ENCODE assay signal across 16 cellular contexts in the genomic region with DNA sequence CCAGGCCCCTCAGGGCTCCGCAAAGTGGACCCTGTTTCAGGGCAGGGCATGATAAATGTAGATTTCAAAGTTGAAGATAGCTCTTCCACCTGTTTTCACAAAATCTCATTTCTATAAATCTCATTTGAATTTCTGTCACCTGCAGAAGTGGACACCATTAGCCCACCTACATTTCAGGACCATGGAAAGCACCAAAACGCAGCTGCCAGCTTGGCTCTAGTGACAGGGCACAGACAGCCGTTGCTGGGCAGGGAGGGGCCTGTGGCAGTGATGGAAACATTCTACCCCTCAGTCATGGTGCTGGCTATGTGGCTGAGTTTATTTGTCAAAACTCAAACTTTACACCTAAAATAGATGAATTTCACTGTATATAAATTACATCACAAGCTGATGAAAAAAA. TPM values are rescaled to one million over a fixed set of nuclear protein-coding genes. Genes with fewer than 3 reads are reported as not detected.
DNase-seq lines count a peak whose midpoint lies in the region; ATAC-seq, FAIRE-seq and TF ChIP-seq lines count a peak whose summit lies in the region.
"Had no signal": no experiment of that assay in that cellular context is flagged by ENCODE, and none has a peak within 500 bp of the region (broad histone marks: within the 10 kb centered on the region; RNA-seq: fewer than 3 reads in every experiment).

No MANE protein-coding gene starts in this region.

- H2BK12ac ChIP-seq in H1 (ENCODE audit: low read depth, low read length) (no peak overlapping the region), neuronal stem cell (ENCODE audit: low read length) (no peak overlapping the region)

- no peak for TF ChIP-seq EP300 in H1 (IDR thresholded peaks at IDR 0.05; ENCODE audit: borderline replicate concordance in 1 of 2, low read depth in 2 of 2, low read length in 2 of 2)

- H2AK5ac ChIP-seq in H1 (ENCODE audit: low read depth, low read length): no peak overlapping the region
- no peak overlapping the region for H2AK5ac ChIP-seq in neuronal stem cell (ENCODE audit: low read depth, low read length)

- intact Hi-C loops in activated CD8-positive, alpha-beta T cell treated with anti-CD3 and anti-CD28 coated beads for 36 hours (cut with micrococcal nuclease): no loop called here

- no peak overlapping the region for H3K4me3 ChIP-seq in NB4 (ENCODE audit: low read depth, low read length)
- H3K4me3 ChIP-seq in H1 (ENCODE audit: extremely low read depth in 1 of 4, insufficient read depth in 2 of 4, low read depth in 3 of 4, low read length in 4 of 4): no peak overlapping the region
- no peak overlapping the region for H3K4me3 ChIP-seq in neuronal stem cell (ENCODE audit: low read length in 2 of 2)
- H3K4me3 ChIP-seq: heart right ventricle, upper lobe of right lung had no signal

- TF ChIP-seq POLR2A in NB4 (IDR thresholded peaks at IDR 0.05; ENCODE audit: extremely low read depth, insufficient read length) (no peak), H1 (IDR thresholded peaks at IDR 0.05; ENCODE audit: control extremely low read depth in 1 of 2, low read depth in 2 of 2, low read length in 2 of 2) (no peak)

- no peak for TF ChIP-seq CTCF in activated CD8-positive, alpha-beta T cell treated with anti-CD3 and anti-CD28 coated beads for 36 hours (IDR thresholded peaks at IDR 0.05)
- TF ChIP-seq CTCF in NB4 (IDR thresholded peaks at IDR 0.05; ENCODE audit: low read depth, low read length) (no peak), H1 (IDR thresholded peaks at IDR 0.05; ENCODE audit: control extremely low read depth in 1 of 3, insufficient read depth in 1 of 3, low read depth in 1 of 3, low read length in 3 of 3) (no peak)

- no peaks in the 10 kb centered on the region for H3K4me1 Mint-ChIP-seq in activated CD8-positive, alpha-beta T cell treated with anti-CD3 and anti-CD28 coated beads for 36 hours (ENCODE audit: low read depth)
- no peaks in the 10 kb centered on the region for H3K4me1 Mint-ChIP-seq in activated CD8-positive, alpha-beta T cell treated with anti-CD3 and anti-CD28 coated beads, Interleukin-2, amount 10 ng/mL, durations not matched to agents 7 days and 5 days (ENCODE audit: low read depth)

- no peak overlapping the region for H3K56ac ChIP-seq in H1 (replicated peaks; ENCODE audit: insufficient read length, low read depth, low read length)

- H3K4ac ChIP-seq in H1 (replicated peaks; ENCODE audit: insufficient read length, low read depth, low read length) (no peak overlapping the region), neuronal stem cell (ENCODE audit: low read length) (no peak overlapping the region)

- no peak overlapping the region for H3K27ac Mint-ChIP-seq in activated CD8-positive, alpha-beta T cell treated with anti-CD3 and anti-CD28 coated beads for 36 hours
- H3K27ac Mint-ChIP-seq in activated CD8-positive, alpha-beta T cell treated with anti-CD3 and anti-CD28 coated beads, Interleukin-2, amount 10 ng/mL, durations not matched to agents 7 days and 5 days: no peak overlapping the region

- H3K4me2 ChIP-seq in H1 (ENCODE audit: insufficient read depth in 1 of 2, low read depth in 2 of 2, low read length in 2 of 2) (no peak overlapping the region), neuronal stem cell (ENCODE audit: insufficient read depth, low read length, poor library complexity, severe bottlenecking) (no peak overlapping the region)

- ATAC-seq in activated CD8-positive, alpha-beta T cell treated with anti-CD3 and anti-CD28 coated beads for 36 hours: no peak
- no peak for ATAC-seq in activated CD8-positive, alpha-beta T cell treated with anti-CD3 and anti-CD28 coated beads, Interleukin-2, amount 10 ng/mL, durations not matched to agents 7 days and 5 days
- ATAC-seq: upper lobe of right lung had no signal

- H3K14ac ChIP-seq in H1 (ENCODE audit: insufficient read length): no peak overlapping the region
- no peak overlapping the region for H3K14ac ChIP-seq in neuronal stem cell (ENCODE audit: low read length)

- no peaks in the 10 kb centered on the region for H4K20me1 ChIP-seq in H1 (replicated peaks in 1 of 2; ENCODE audit: control insufficient read depth in 1 of 2, insufficient read depth in 2 of 2, low read length in 2 of 2)

- no peaks in the 10 kb centered on the region for H3K36me3 Mint-ChIP-seq in activated CD8-positive, alpha-beta T cell treated with anti-CD3 and anti-CD28 coated beads for 36 hours (ENCODE audit: low read depth)
- H3K36me3 Mint-ChIP-seq in activated CD8-positive, alpha-beta T cell treated with anti-CD3 and anti-CD28 coated beads, Interleukin-2, amount 10 ng/mL, durations not matched to agents 7 days and 5 days (ENCODE audit: low read depth): no peaks in the 10 kb centered on the region

- 0 out of 4 replicates have a peak, but pooled peaks of 1 of the 2 experiments have one; percentile 8 for TF ChIP-seq RAD21 in H1 (IDR thresholded peaks at IDR 0.05 in 1 of 2, conservative IDR thresholded peaks at IDR 0.05 in 1 of 2; ENCODE audit: low read depth in 2 of 2, low read length in 2 of 2)

- H2BK20ac ChIP-seq in H1 (ENCODE audit: low read length): no peak overlapping the region

- H3K23ac ChIP-seq in H1 (ENCODE audit: insufficient read length): no peak overlapping the region
- H3K23ac ChIP-seq in neuronal stem cell (ENCODE audit: low read depth, low read length, poor library complexity): no peak overlapping the region

- H3K27me3 Mint-ChIP-seq in activated CD8-positive, alpha-beta T cell treated with anti-CD3 and anti-CD28 coated beads for 36 hours: peaks cover 5% of the 10 kb centered on the region
- peaks cover 4% of the 10 kb centered on the region for H3K27me3 Mint-ChIP-seq in activated CD8-positive, alpha-beta T cell treated with anti-CD3 and anti-CD28 coated beads, Interleukin-2, amount 10 ng/mL, durations not matched to agents 7 days and 5 days (ENCODE audit: low read depth)

- POLR2A ChIA-PET in activated CD8-positive, alpha-beta T cell treated with anti-CD3 and anti-CD28 coated beads for 36 hours (lab: Charles Lee): no interaction called here
- POLR2A ChIA-PET in activated CD8-positive, alpha-beta T cell treated with anti-CD3 and anti-CD28 coated beads, Interleukin-2, amount 10 ng/mL, durations not matched to agents 7 days and 5 days (lab: Charles Lee): no interaction called here
- POLR2A ChIA-PET in H1 (lab: Charles Lee; ENCODE audit: partially characterized antibody): no interaction called here

- no peak overlapping the region for H2BK5ac ChIP-seq in H1 (ENCODE audit: low read depth, low read length)
- H2BK5ac ChIP-seq in neuronal stem cell (ENCODE audit: low read length): no peak overlapping the region

- no peaks in the 10 kb centered on the region for H3K4me1 ChIP-seq in H1 (replicated peaks in 1 of 4; ENCODE audit: control insufficient read depth in 3 of 4, insufficient read depth in 4 of 4, low read length in 3 of 4)
- no peaks in the 10 kb centered on the region for H3K4me1 ChIP-seq in neuronal stem cell (ENCODE audit: control insufficient read depth in 2 of 2, insufficient read depth in 1 of 2, low read depth in 1 of 2, low read length in 2 of 2)
- H3K4me1 ChIP-seq: heart right ventricle, upper lobe of right lung had no signal

- H3K27ac ChIP-seq in H1 (ENCODE audit: low read depth, low read length) (no peak overlapping the region), neuronal stem cell (replicated peaks; ENCODE audit: low read length) (no peak overlapping the region)
- H3K27ac ChIP-seq: heart right ventricle, parathyroid adenoma, upper lobe of right lung, VCaP had no signal

- H4K91ac ChIP-seq in H1 (replicated peaks; ENCODE audit: insufficient read length, low read length) (no peak overlapping the region), neuronal stem cell (ENCODE audit: low read depth, low read length, poor library complexity) (no peak overlapping the region)

- no peaks in the 10 kb centered on the region for H3K36me3 ChIP-seq in H1 (ENCODE audit: control insufficient read depth in 2 of 4, insufficient read depth in 4 of 4, low read length in 3 of 4)
- H3K36me3 ChIP-seq in neuronal stem cell (replicated peaks in 1 of 2; ENCODE audit: control insufficient read depth in 2 of 2, insufficient read depth in 2 of 2, low read length in 2 of 2): no peaks in the 10 kb centered on the region
- H3K36me3 ChIP-seq: heart right ventricle, upper lobe of right lung had no signal

- H3K9ac ChIP-seq in H1 (replicated peaks in 1 of 4; ENCODE audit: extremely low read depth in 1 of 4, low read depth in 3 of 4, low read length in 3 of 4) (no peak overlapping the region), neuronal stem cell (ENCODE audit: low read depth, low read length, poor library complexity) (no peak overlapping the region)
- H3K9ac ChIP-seq: parathyroid adenoma had no signal

- H2AFZ ChIP-seq in H1 (ENCODE audit: low read length) (no peak overlapping the region), neuronal stem cell (ENCODE audit: low read length) (no peak overlapping the region)
- H2AFZ ChIP-seq: parathyroid adenoma had no signal

- no peaks in the 10 kb centered on the region for H3K79me2 ChIP-seq in H1 (ENCODE audit: control insufficient read depth in 1 of 2, insufficient read depth in 2 of 2, low read length in 2 of 2)
- H3K79me2 ChIP-seq: parathyroid adenoma had no signal

- no peak overlapping the region for H3K18ac ChIP-seq in H1 (ENCODE audit: extremely low read depth, low read length)
- H3K18ac ChIP-seq in neuronal stem cell (ENCODE audit: low read length): no peak overlapping the region

- CTCF ChIA-PET in activated CD8-positive, alpha-beta T cell treated with anti-CD3 and anti-CD28 coated beads for 36 hours (lab: Charles Lee): no interaction called here
- CTCF ChIA-PET in activated CD8-positive, alpha-beta T cell treated with anti-CD3 and anti-CD28 coated beads, Interleukin-2, amount 10 ng/mL, durations not matched to agents 7 days and 5 days (lab: Charles Lee): no interaction called here
- CTCF ChIA-PET in H1 (lab: Charles Lee; ENCODE audit: partially characterized antibody): no interaction called here

- no peaks in the 10 kb centered on the region for H3K79me1 ChIP-seq in H1 (ENCODE audit: low read depth, low read length)
- no peaks in the 10 kb centered on the region for H3K79me1 ChIP-seq in neuronal stem cell (ENCODE audit: low read depth, low read length)

- FAIRE-seq in H1 (lab: Jason Lieb, UNC): peak; percentile 36
- FAIRE-seq: endometrium had no signal

- H3K4me3 Mint-ChIP-seq in activated CD8-positive, alpha-beta T cell treated with anti-CD3 and anti-CD28 coated beads for 36 hours: no peak overlapping the region
- H3K4me3 Mint-ChIP-seq in activated CD8-positive, alpha-beta T cell treated with anti-CD3 and anti-CD28 coated beads, Interleukin-2, amount 10 ng/mL, durations not matched to agents 7 days and 5 days: no peak overlapping the region

- H4K5ac ChIP-seq in H1 (ENCODE audit: insufficient read length, low read depth, low read length): no peak overlapping the region

- H2BK120ac ChIP-seq in H1 (replicated peaks; ENCODE audit: low read depth, low read length) (no peak overlapping the region), neuronal stem cell (ENCODE audit: low read depth, low read length) (no peak overlapping the region)

- DNase-seq in activated CD8-positive, alpha-beta T cell treated with anti-CD3 and anti-CD28 coated beads for 36 hours: peak; percentile 12
- no peak for DNase-seq in activated CD8-positive, alpha-beta T cell treated with anti-CD3 and anti-CD28 coated beads, Interleukin-2, amount 10 ng/mL, durations not matched to agents 7 days and 5 days
- peak; percentile 25 for DNase-seq in NB4 (ENCODE audit: low read depth)
- DNase-seq in H1 (ENCODE audit: low read depth in 1 of 2, low spot score in 2 of 2): no peak
- DNase-seq in neuronal stem cell (ENCODE audit: low spot score): peak; percentile 45
- DNase-seq in NCI-H2029 treated with DMSO at 0.1 percent for 48 hours (lab: John Stamatoyannopoulos, UW): no peak
- DNase-seq in KG1 (lab: John Stamatoyannopoulos, UW): no peak
- no peak for DNase-seq in SHP77 treated with DMSO at 0.1 percent for 48 hours (lab: John Stamatoyannopoulos, UW)
- DNase-seq: activated T-cell treated with anti-CD3 and anti-CD28 coated beads, Interleukin-2, amount 50 U/mL, for 1 hour; heart right ventricle; upper lobe of right lung had no signal

- H2BK15ac ChIP-seq in H1 (ENCODE audit: low read length) (no peak overlapping the region), neuronal stem cell (ENCODE audit: low read length) (no peak overlapping the region)

- H4K8ac ChIP-seq in H1 (ENCODE audit: extremely low read depth, insufficient read depth, low read length): no peak overlapping the region
- H4K8ac ChIP-seq in neuronal stem cell (ENCODE audit: low read depth, low read length): no peak overlapping the region

- WGBS in H1 (ENCODE audit: extremely low coverage in 1 of 2, insufficient coverage in 1 of 2, insufficient read length in 1 of 2, insufficient replicate concordance in 2 of 2, low coverage in 1 of 2, low lambda C conversion rate in 2 of 2, missing lambda C conversion rate in 1 of 2), 2 experiments: 63% methylated on average over 3 of the region's 3 CpGs; no CpG with 5 or more reads in 1 of the 2 experiments
- no CpG with 5 or more reads among the region's 3 CpGs for WGBS in neuronal stem cell (ENCODE audit: extremely low coverage in 2 of 2, insufficient read length in 2 of 2, insufficient replicate concordance in 1 of 2), 2 donors

- no peaks in the 10 kb centered on the region for H3K23me2 ChIP-seq in H1 (ENCODE audit: low read depth, low read length)

- 0 out of 4 replicates have a peak, but pooled peaks cover 4 to 10% of the 10 kb centered on the region in 2 experiments for H3K9me3 ChIP-seq in H1 (ENCODE audit: insufficient read depth in 2 of 2, low read depth in 1 of 2, low read length in 1 of 2)
- H3K9me3 ChIP-seq in neuronal stem cell (replicated peaks in 1 of 2; ENCODE audit: control insufficient read depth in 2 of 2, insufficient read depth in 1 of 2, low read depth in 1 of 2, low read length in 2 of 2): peaks cover 0 to 6% of the 10 kb centered on the region in 2 donors
- H3K9me3 ChIP-seq: upper lobe of right lung had no signal

- H3K27me3 ChIP-seq in H1 (replicated peaks in 1 of 4; ENCODE audit: control insufficient read depth in 3 of 4, extremely low read depth in 1 of 4, insufficient read depth in 3 of 4, low read length in 3 of 4): no peaks in the 10 kb centered on the region
- no peaks in the 10 kb centered on the region for H3K27me3 ChIP-seq in neuronal stem cell (ENCODE audit: control insufficient read depth in 3 of 3, insufficient read depth in 3 of 3, low read depth in 1 of 3, low read length in 3 of 3)
- H3K27me3 ChIP-seq: upper lobe of right lung had no signal

- H3K9me3 Mint-ChIP-seq in activated CD8-positive, alpha-beta T cell treated with anti-CD3 and anti-CD28 coated beads for 36 hours: peaks cover 4% of the 10 kb centered on the region
- H3K9me3 Mint-ChIP-seq in activated CD8-positive, alpha-beta T cell treated with anti-CD3 and anti-CD28 coated beads, Interleukin-2, amount 10 ng/mL, durations not matched to agents 7 days and 5 days (ENCODE audit: insufficient read depth): no peaks in the 10 kb centered on the region

RNA-seq across cellular contexts. Expression of a gene that starts 40.4 kb away (rescaled TPM):
- total RNA-seq in activated CD8-positive, alpha-beta T cell treated with anti-CD3 and anti-CD28 coated beads for 36 hours: not detected
- not detected for total RNA-seq in activated CD8-positive, alpha-beta T cell treated with anti-CD3 and anti-CD28 coated beads, Interleukin-2, amount 10 ng/mL, durations not matched to agents 7 days and 5 days
- not detected in 2 replicates for total RNA-seq in H1 (2021; fragmentation: NEBNext Ultra II Directional; extraction: Animal tissue kit (Norgen Biotek cat#: 25700))
- not detected in 2 replicates for polyA plus RNA-seq in H1 (2011; rRNA removed)
- polyA plus RNA-seq in H1 (2011; cell fraction: cytosol; rRNA removed): not detected
- not detected for polyA plus RNA-seq in H1 (2011; cell fraction: nucleus; rRNA removed)
- 0.09 TPM in 1 of 4 replicates, not detected in the others for polyA plus RNA-seq in H1 (2012, experiment 1 of 2)
- polyA plus RNA-seq in H1 (2012, experiment 2 of 2): not detected
- polyA plus RNA-seq in H1 (2013, experiment 1 of 2): not detected
- polyA plus RNA-seq in H1 (2013, experiment 2 of 2): 0.02 TPM
- not detected in 2 replicates for polyA minus RNA-seq in H1 (2011; rRNA and poly(A)+ RNA removed)
- polyA minus RNA-seq in H1 (2011; cell fraction: cytosol; rRNA and poly(A)+ RNA removed): not detected
- polyA minus RNA-seq in H1 (2011; cell fraction: nucleus; rRNA and poly(A)+ RNA removed): not detected
- polyA plus RNA-seq in neuronal stem cell (2013, experiment 1 of 2): not detected
- not detected for polyA plus RNA-seq in neuronal stem cell (2013, experiment 2 of 2)
- total RNA-seq: heart right ventricle, mesenteric fat pad, NCI-H460, upper lobe of right lung had no signal
- polyA plus RNA-seq: heart right ventricle had no signal

RNA-seq across cellular contexts. Expression of a gene that starts 54.5 kb away (rescaled TPM):
- total RNA-seq in activated CD8-positive, alpha-beta T cell treated with anti-CD3 and anti-CD28 coated beads for 36 hours: not detected
- not detected for total RNA-seq in activated CD8-positive, alpha-beta T cell treated with anti-CD3 and anti-CD28 coated beads, Interleukin-2, amount 10 ng/mL, durations not matched to agents 7 days and 5 days
- total RNA-seq in H1 (2021; fragmentation: NEBNext Ultra II Directional; extraction: Animal tissue kit (Norgen Biotek cat#: 25700)): not detected in 2 replicates
- polyA plus RNA-seq in H1 (2011; rRNA removed): 0.24 and 0.67 TPM in 2 replicates
- 0.23 TPM for polyA plus RNA-seq in H1 (2011; cell fraction: cytosol; rRNA removed)
- 0.41 TPM for polyA plus RNA-seq in H1 (2011; cell fraction: nucleus; rRNA removed)
- 0.15 to 0.44 TPM (median 0.23 TPM) in 4 replicates for polyA plus RNA-seq in H1 (2012, experiment 1 of 2)
- polyA plus RNA-seq in H1 (2012, experiment 2 of 2): 0.24 TPM
- 0.20 TPM for polyA plus RNA-seq in H1 (2013, experiment 1 of 2)
- polyA plus RNA-seq in H1 (2013, experiment 2 of 2): 0.17 TPM
- polyA minus RNA-seq in H1 (2011; rRNA and poly(A)+ RNA removed): 0.17 TPM in 1 of 2 replicates, not detected in the other
- not detected for polyA minus RNA-seq in H1 (2011; cell fraction: cytosol; rRNA and poly(A)+ RNA removed)
- polyA minus RNA-seq in H1 (2011; cell fraction: nucleus; rRNA and poly(A)+ RNA removed): not detected
- polyA plus RNA-seq in neuronal stem cell (2013, experiment 1 of 2): not detected
- not detected for polyA plus RNA-seq in neuronal stem cell (2013, experiment 2 of 2)
- total RNA-seq: heart right ventricle, mesenteric fat pad, NCI-H460, upper lobe of right lung had no signal
- polyA plus RNA-seq: heart right ventricle had no signal

Comparison
In these comparisons a context has a peak if more than half of its experiments do, and no peak if none do; other contexts are left out.
1. DNase-seq: peak in activated CD8-positive, alpha-beta T cell treated with anti-CD3 and anti-CD28 coated beads for 36 hours (single experiment), NB4 (single experiment) and neuronal stem cell (single experiment); none in activated CD8-positive, alpha-beta T cell treated with anti-CD3 and anti-CD28 coated beads, Interleukin-2, amount 10 ng/mL, durations not matched to agents 7 days and 5 days (single experiment), H1 (0 of 2), NCI-H2029 treated with DMSO at 0.1 percent for 48 hours (single experiment), KG1 (single experiment) and SHP77 treated with DMSO at 0.1 percent for 48 hours (single experiment).